18 cellular contexts compared by ENCODE assay signal in genomic region chr6:39790772-39791171, GRCh38. TPM values are rescaled to one million over a fixed set of nuclear protein-coding genes. Genes with fewer than 3 reads are reported as not detected.
A peak's percentile ranks its signal among the peaks of the same experiment; 100 is the strongest.
DNase-seq lines count a peak whose midpoint lies in the region; ATAC-seq and TF ChIP-seq lines count a peak whose summit lies in the region.
"Had no signal": no experiment of that assay in that cellular context is flagged by ENCODE, and none has a peak within 500 bp of the region (broad histone marks: within the 10 kb centered on the region; RNA-seq: fewer than 3 reads in every experiment).

No MANE protein-coding gene starts in this region.

- H3K4me3 Mint-ChIP-seq in nephron progenitor cell = peak overlapping the region; percentile 85
- no peak overlapping the region for H3K4me3 Mint-ChIP-seq in activated CD4-positive, alpha-beta memory T cell treated with anti-CD3 and anti-CD28 coated beads, Interleukin-2, amount 10 ng/mL, durations not matched to agents 7 days and 5 days
- H3K4me3 Mint-ChIP-seq: activated CD4-positive, alpha-beta T cell treated with anti-CD3 and anti-CD28 coated beads, Interleukin-2, amount 10 ng/mL, durations not matched to agents 7 days and 5 days had no signal

- no peaks in the 10 kb centered on the region for H3K9me3 ChIP-seq in upper lobe of left lung
- H3K9me3 ChIP-seq: left ventricle myocardium inferior, MG63 had no signal

- POLR2A ChIA-PET in activated CD4-positive, alpha-beta memory T cell treated with anti-CD3 and anti-CD28 coated beads, Interleukin-2, amount 10 ng/mL, durations not matched to agents 7 days and 5 days (lab: Charles Lee) = no interaction called here

- H3K4me1 Mint-ChIP-seq in nephron progenitor cell = peaks cover 46% of the 10 kb centered on the region
- no peaks in the 10 kb centered on the region for H3K4me1 Mint-ChIP-seq in activated CD4-positive, alpha-beta memory T cell treated with anti-CD3 and anti-CD28 coated beads, Interleukin-2, amount 10 ng/mL, durations not matched to agents 7 days and 5 days
- H3K4me1 Mint-ChIP-seq: activated CD4-positive, alpha-beta T cell treated with anti-CD3 and anti-CD28 coated beads, Interleukin-2, amount 10 ng/mL, durations not matched to agents 7 days and 5 days had no signal

- H3K9me3 Mint-ChIP-seq in nephron progenitor cell = no peaks in the 10 kb centered on the region
- H3K9me3 Mint-ChIP-seq in activated CD4-positive, alpha-beta memory T cell treated with anti-CD3 and anti-CD28 coated beads, Interleukin-2, amount 10 ng/mL, durations not matched to agents 7 days and 5 days = no peaks in the 10 kb centered on the region
- H3K9me3 Mint-ChIP-seq: activated CD4-positive, alpha-beta T cell treated with anti-CD3 and anti-CD28 coated beads, Interleukin-2, amount 10 ng/mL, durations not matched to agents 7 days and 5 days had no signal

- no peak for TF ChIP-seq EP300 in upper lobe of left lung (IDR thresholded peaks at IDR 0.05)

- H3K4me1 ChIP-seq in upper lobe of left lung = peaks cover 9 to 31% (median 16%) of the 10 kb centered on the region in 4 donors

- DNase-seq in NCI-H510A (lab: John Stamatoyannopoulos, UW) (peak; percentile 12), fibroblast of mammary gland (ENCODE audit: low read depth) (peak; percentile 17), nephron progenitor cell (no peak), upper lobe of left lung (peak; percentile 13 to 51), NCI-H128 (lab: John Stamatoyannopoulos, UW; ENCODE audit: unreplicated experiment) (no peak)
- no peak for DNase-seq in NK-92 treated with Interleukin-12 subunit alpha and Interleukin-12 subunit beta, amount 100 ng/mL, for 24 hours (lab: John Stamatoyannopoulos, UW)
- no peak for DNase-seq in activated CD4-positive, alpha-beta memory T cell treated with anti-CD3 and anti-CD28 coated beads, Interleukin-2, amount 10 ng/mL, durations not matched to agents 7 days and 5 days
- DNase-seq: activated CD4-positive, alpha-beta T cell treated with anti-CD3 and anti-CD28 coated beads, Interleukin-2, amount 10 ng/mL, durations not matched to agents 7 days and 5 days; activated naive CD4-positive, alpha-beta T cell; activated T-cell treated with anti-CD3 and anti-CD28 coated beads for 4 hours; left ventricle myocardium inferior; MG63; NCI-H1694; stimulated activated CD4-positive, alpha-beta T cell treated with anti-CD3 and anti-CD28 coated beads, Interleukin-4, amount 100 ng/mL, for 24 hours; SW 1271 had no signal

- CTCF ChIA-PET in activated CD4-positive, alpha-beta memory T cell treated with anti-CD3 and anti-CD28 coated beads, Interleukin-2, amount 10 ng/mL, durations not matched to agents 7 days and 5 days (lab: Charles Lee) = no interaction called here

- TF ChIP-seq POLR2A in upper lobe of left lung (IDR thresholded peaks at IDR 0.05) = no peak

- H3K4me3 ChIP-seq in fibroblast of mammary gland (ENCODE audit: control insufficient read depth, low read depth, low read length) = no peak overlapping the region
- H3K4me3 ChIP-seq in upper lobe of left lung = no peak overlapping the region
- H3K4me3 ChIP-seq: BLaER1, coronary artery, MG63, skin epidermis had no signal

- no peaks in the 10 kb centered on the region for H3K36me3 ChIP-seq in upper lobe of left lung
- H3K36me3 ChIP-seq: BLaER1, left ventricle myocardium inferior, MG63 had no signal

- no peak overlapping the region for H3K27ac ChIP-seq in upper lobe of left lung
- H3K27ac ChIP-seq: BLaER1 had no signal

- ATAC-seq in upper lobe of left lung (ENCODE audit: low FRiP score in 2 of 2) = peak; percentile 3 to 44

- H3K27me3 ChIP-seq in upper lobe of left lung = peaks cover 0 to 7% (median 0%) of the 10 kb centered on the region in 4 donors
- H3K27me3 ChIP-seq: MG63 had no signal

- TF ChIP-seq CTCF in fibroblast of mammary gland (conservative IDR thresholded peaks at IDR 0.05; ENCODE audit: control insufficient read depth, insufficient read depth, low read depth, low read length) (no peak), nephron progenitor cell (IDR thresholded peaks at IDR 0.05) (no peak), upper lobe of left lung (IDR thresholded peaks at IDR 0.05) (no peak)

- whole genome bisulfite sequencing in upper lobe of left lung, 2 donors = 41 to 57% methylated on average over 5 of the region's 5 CpGs

- no peak overlapping the region for H3K27ac Mint-ChIP-seq in nephron progenitor cell
- no peak overlapping the region for H3K27ac Mint-ChIP-seq in activated CD4-positive, alpha-beta memory T cell treated with anti-CD3 and anti-CD28 coated beads, Interleukin-2, amount 10 ng/mL, durations not matched to agents 7 days and 5 days
- H3K27ac Mint-ChIP-seq: activated CD4-positive, alpha-beta T cell treated with anti-CD3 and anti-CD28 coated beads, Interleukin-2, amount 10 ng/mL, durations not matched to agents 7 days and 5 days had no signal

- peaks cover 7% of the 10 kb centered on the region for H3K27me3 Mint-ChIP-seq in nephron progenitor cell (ENCODE audit: low read depth, poor library complexity)
- peaks cover 33% of the 10 kb centered on the region for H3K27me3 Mint-ChIP-seq in activated CD4-positive, alpha-beta memory T cell treated with anti-CD3 and anti-CD28 coated beads, Interleukin-2, amount 10 ng/mL, durations not matched to agents 7 days and 5 days

- H3K36me3 Mint-ChIP-seq in nephron progenitor cell (ENCODE audit: low read depth) = peaks cover 4% of the 10 kb centered on the region
- H3K36me3 Mint-ChIP-seq in activated CD4-positive, alpha-beta memory T cell treated with anti-CD3 and anti-CD28 coated beads, Interleukin-2, amount 10 ng/mL, durations not matched to agents 7 days and 5 days (ENCODE audit: low read depth) = no peaks in the 10 kb centered on the region

RNA-seq across cellular contexts. Expression of gene DAAM2, which starts 1.4 kb away (rescaled TPM):
- total RNA-seq in upper lobe of left lung = 10 to 100 TPM; 21.0 to 81.7 (median 31.9) TPM
- not detected for total RNA-seq in activated CD4-positive, alpha-beta memory T cell treated with anti-CD3 and anti-CD28 coated beads, Interleukin-2, amount 10 ng/mL, durations not matched to agents 7 days and 5 days
- total RNA-seq: activated CD4-positive, alpha-beta T cell treated with anti-CD3 and anti-CD28 coated beads, Interleukin-2, amount 10 ng/mL, durations not matched to agents 7 days and 5 days had no signal

Comparison
In these comparisons a context has a peak if more than half of its experiments do, and no peak if none do; other contexts are left out.
1. DNase-seq: peak in NCI-H510A (single experiment), fibroblast of mammary gland (single experiment) and upper lobe of left lung (2 of 2); none in nephron progenitor cell (single experiment), NK-92 treated with Interleukin-12 subunit alpha and Interleukin-12 subunit beta, amount 100 ng/mL, for 24 hours (single experiment), activated CD4-positive, alpha-beta memory T cell treated with anti-CD3 and anti-CD28 coated beads, Interleukin-2, amount 10 ng/mL, durations not matched to agents 7 days and 5 days (single experiment) and NCI-H128 (single experiment).
2. RNA of gene DAAM2, which starts 1.4 kb away (total RNA-seq): 21.0 to 81.7 TPM in upper lobe of left lung; not detected in activated CD4-positive, alpha-beta memory T cell treated with anti-CD3 and anti-CD28 coated beads, Interleukin-2, amount 10 ng/mL, durations not matched to agents 7 days and 5 days; every median in the first group is over 10 times any median in the second.